9 cellular contexts compared by ENCODE assay signal in genomic region chr19:47097396-47098217, GRCh38. TPM values are rescaled to one million over a fixed set of nuclear protein-coding genes. Genes with fewer than 3 reads are reported as not detected.
A peak's percentile ranks its signal among the peaks of the same experiment; 100 is the strongest.
DNase-seq lines count a peak whose midpoint lies in the region; ATAC-seq and TF ChIP-seq lines count a peak whose summit lies in the region.
"Had no signal": no experiment of that assay in that cellular context is flagged by ENCODE, and none has a peak within 500 bp of the region (broad histone marks: within the 10 kb centered on the region; RNA-seq: fewer than 3 reads in every experiment).

No MANE protein-coding gene starts in this region.

- H3K4me3 ChIP-seq in heart left ventricle, result peak overlapping the region in 9 of 12 donors; percentile 0 to 46 (median 29)
- H3K4me3 ChIP-seq in CD8-positive, alpha-beta T cell (ENCODE audit: low read depth, low read length), result no peak overlapping the region

- no peaks in the 10 kb centered on the region for H3K9me3 Mint-ChIP-seq in activated CD4-positive, alpha-beta memory T cell treated with anti-CD3 and anti-CD28 coated beads for 36 hours
- H3K9me3 Mint-ChIP-seq in progenitor cell of endocrine pancreas (ENCODE audit: low read depth), result no peaks in the 10 kb centered on the region
- H3K9me3 Mint-ChIP-seq in CD8-positive, alpha-beta T cell, result no peaks in the 10 kb centered on the region

- TF ChIP-seq POLR2A in heart left ventricle (IDR thresholded peaks at IDR 0.05), result no peak

- peaks cover 0 to 69% (median 55%) of the 10 kb centered on the region in 12 donors for H3K4me1 ChIP-seq in heart left ventricle
- H3K4me1 ChIP-seq in CD8-positive, alpha-beta T cell (ENCODE audit: insufficient read depth, low read length), result peaks cover 26% of the 10 kb centered on the region

- TF ChIP-seq CTCF in heart left ventricle (IDR thresholded peaks at IDR 0.05), result no peak
- TF ChIP-seq CTCF in progenitor cell of endocrine pancreas (IDR thresholded peaks at IDR 0.05; ENCODE audit: unreplicated experiment), result no peak
- TF ChIP-seq CTCF in CD8-positive, alpha-beta T cell (IDR thresholded peaks at IDR 0.05), result no peak

- peak overlapping the region; percentile 22 to 79 (median 63) for H3K27ac ChIP-seq in heart left ventricle
- no peak overlapping the region for H3K27ac ChIP-seq in CD8-positive, alpha-beta T cell (ENCODE audit: low read depth, low read length)

- peaks cover 0 to 27% (median 16%) of the 10 kb centered on the region in 9 donors for H3K36me3 ChIP-seq in heart left ventricle
- H3K36me3 ChIP-seq in CD8-positive, alpha-beta T cell (ENCODE audit: insufficient read depth, low read length), result peaks cover 7% of the 10 kb centered on the region

- DNase-seq in CD1c-positive myeloid dendritic cell (ENCODE audit: extremely low spot score) (peak; percentile 91), heart left ventricle (peak; percentile 47 to 70 (median 63)), progenitor cell of endocrine pancreas (ENCODE audit: low spot score, unreplicated experiment) (no peak)
- DNase-seq in activated CD4-positive, alpha-beta memory T cell treated with anti-CD3 and anti-CD28 coated beads for 36 hours, result no peak
- no peak for DNase-seq in CD8-positive, alpha-beta T cell
- DNase-seq in activated effector memory CD4-positive, alpha-beta T cell treated with anti-CD3 and anti-CD28 coated beads, Interleukin-2, amount 50 U/mL, for 16 hours, result no peak
- DNase-seq: SIG-M5 had no signal

- POLR2A ChIA-PET in activated CD4-positive, alpha-beta memory T cell treated with anti-CD3 and anti-CD28 coated beads for 36 hours (lab: Charles Lee), result interaction anchor here (0.8 to 9.1 kb wide), 2 partner anchors 12 to 18 kb away, joined by 5 to 205 read pairs; partner anchors contain the start of gene ZC3H4
- POLR2A ChIA-PET in CD8-positive, alpha-beta T cell (lab: Charles Lee), result interaction anchor here (1.2 kb wide), 1 partner anchor 9 kb away, joined by 3 read pairs; no protein-coding TSS in a partner anchor

- H3K4me3 Mint-ChIP-seq in activated CD4-positive, alpha-beta memory T cell treated with anti-CD3 and anti-CD28 coated beads for 36 hours, result no peak overlapping the region
- H3K4me3 Mint-ChIP-seq in progenitor cell of endocrine pancreas (ENCODE audit: low read depth), result no peak overlapping the region
- no peak overlapping the region for H3K4me3 Mint-ChIP-seq in CD8-positive, alpha-beta T cell

- no peaks in the 10 kb centered on the region for H3K27me3 Mint-ChIP-seq in activated CD4-positive, alpha-beta memory T cell treated with anti-CD3 and anti-CD28 coated beads for 36 hours
- no peaks in the 10 kb centered on the region for H3K27me3 Mint-ChIP-seq in progenitor cell of endocrine pancreas
- no peaks in the 10 kb centered on the region for H3K27me3 Mint-ChIP-seq in CD8-positive, alpha-beta T cell (ENCODE audit: low read depth)

- H3K4me1 Mint-ChIP-seq in activated CD4-positive, alpha-beta memory T cell treated with anti-CD3 and anti-CD28 coated beads for 36 hours (ENCODE audit: low read depth), result peaks cover 68% of the 10 kb centered on the region
- H3K4me1 Mint-ChIP-seq in progenitor cell of endocrine pancreas (ENCODE audit: low read depth), result peaks cover 63% of the 10 kb centered on the region
- H3K4me1 Mint-ChIP-seq in CD8-positive, alpha-beta T cell (ENCODE audit: low read depth), result peaks cover 62% of the 10 kb centered on the region

- CTCF ChIA-PET in activated CD4-positive, alpha-beta memory T cell treated with anti-CD3 and anti-CD28 coated beads for 36 hours (lab: Charles Lee), result interaction anchor here (1.2 kb wide), 1 partner anchor 18 kb away, joined by 4 read pairs; no protein-coding TSS in a partner anchor
- CTCF ChIA-PET in CD8-positive, alpha-beta T cell (lab: Charles Lee), result interaction anchor here (0.8 kb wide), 1 partner anchor 8 kb away, joined by 3 read pairs; no protein-coding TSS in a partner anchor

- 44 to 65% (median 60%) methylated on average over 24 to 31 of the region's 31 CpGs for WGBS in heart left ventricle, 4 donors

- ATAC-seq in heart left ventricle (peak; percentile 48 to 68 (median 61)), GM21447 (IDR thresholded peaks at IDR 0.05; ENCODE audit: unreplicated experiment) (no peak), HG03095 (IDR thresholded peaks at IDR 0.05; ENCODE audit: unreplicated experiment) (no peak)
- ATAC-seq in CD8-positive, alpha-beta T cell, result no peak

- intact Hi-C loops in activated CD4-positive, alpha-beta memory T cell treated with anti-CD3 and anti-CD28 coated beads for 36 hours (cut with micrococcal nuclease), result no loop called here
- intact Hi-C loops in heart left ventricle (cut with DNase I), result loop anchor here in 1 of 10 donors (2.0 kb wide), 1 partner anchor 15 kb away; the partner anchor contains the start of gene ZC3H4
- intact Hi-C loops in CD8-positive, alpha-beta T cell (cut with DNase I, micrococcal nuclease), result no loop called here

- H3K27ac Mint-ChIP-seq in activated CD4-positive, alpha-beta memory T cell treated with anti-CD3 and anti-CD28 coated beads for 36 hours, result peak overlapping the region; percentile 98
- H3K27ac Mint-ChIP-seq in progenitor cell of endocrine pancreas, result peak overlapping the region; percentile 92
- no peak overlapping the region for H3K27ac Mint-ChIP-seq in CD8-positive, alpha-beta T cell

- H3K27me3 ChIP-seq in heart left ventricle, result no peaks in the 10 kb centered on the region
- no peaks in the 10 kb centered on the region for H3K27me3 ChIP-seq in CD8-positive, alpha-beta T cell (ENCODE audit: insufficient read depth, low read length)

- no peaks in the 10 kb centered on the region for H3K9me3 ChIP-seq in heart left ventricle
- no peaks in the 10 kb centered on the region for H3K9me3 ChIP-seq in CD8-positive, alpha-beta T cell (ENCODE audit: low read length)

- peaks cover 25% of the 10 kb centered on the region for H3K36me3 Mint-ChIP-seq in activated CD4-positive, alpha-beta memory T cell treated with anti-CD3 and anti-CD28 coated beads for 36 hours
- peaks cover 14% of the 10 kb centered on the region for H3K36me3 Mint-ChIP-seq in progenitor cell of endocrine pancreas (ENCODE audit: insufficient read depth)
- peaks cover 55% of the 10 kb centered on the region for H3K36me3 Mint-ChIP-seq in CD8-positive, alpha-beta T cell

RNA-seq across cellular contexts. Expression of gene ZC3H4, which starts 16.0 kb away (rescaled TPM):
- 10 to 100 TPM; 77.1 to 78.6 TPM for total RNA-seq in activated CD4-positive, alpha-beta memory T cell treated with anti-CD3 and anti-CD28 coated beads for 36 hours
- total RNA-seq in heart left ventricle (10 to 100 TPM; 16.5 to 35.0 (median 24.7) TPM), progenitor cell of endocrine pancreas (90.6 and 94.7 TPM in 2 replicates)
- 10 to 100 TPM in 1 of 2 donors, 1 to 10 TPM in 1; 9.6 to 10.4 TPM for polyA plus RNA-seq in heart left ventricle
- total RNA-seq in CD8-positive, alpha-beta T cell, result 10 to 100 TPM; 30.0 to 33.0 TPM

RNA-seq across cellular contexts. Expression of gene SAE1, which starts 33.0 kb away (rescaled TPM):
- 100 to 1,000 TPM; 154 to 157 TPM for total RNA-seq in activated CD4-positive, alpha-beta memory T cell treated with anti-CD3 and anti-CD28 coated beads for 36 hours
- total RNA-seq in heart left ventricle, result 10 to 100 TPM; 30.5 to 58.7 (median 49.7) TPM
- 10 to 100 TPM; 15.7 to 84.1 TPM for polyA plus RNA-seq in heart left ventricle
- total RNA-seq in progenitor cell of endocrine pancreas, result 172 and 173 TPM in 2 replicates
- total RNA-seq in CD8-positive, alpha-beta T cell, result 10 to 100 TPM; 22.4 TPM

RNA-seq across cellular contexts. Expression of gene TMEM160, which starts 49.2 kb away (rescaled TPM):
- 10 to 100 TPM; 62.8 to 69.8 TPM for total RNA-seq in activated CD4-positive, alpha-beta memory T cell treated with anti-CD3 and anti-CD28 coated beads for 36 hours
- total RNA-seq in heart left ventricle (10 to 100 TPM; 21.7 to 58.0 (median 24.5) TPM), progenitor cell of endocrine pancreas (33.6 and 35.4 TPM in 2 replicates)
- 10 to 100 TPM; 10.5 to 21.7 TPM for polyA plus RNA-seq in heart left ventricle
- 10 to 100 TPM; 17.9 to 18.4 TPM for total RNA-seq in CD8-positive, alpha-beta T cell

Comparison
In these comparisons a context has a peak if more than half of its experiments do, and no peak if none do; other contexts are left out.
1. DNase-seq: peak in CD1c-positive myeloid dendritic cell (single experiment) and heart left ventricle (5 of 5); none in activated CD4-positive, alpha-beta memory T cell treated with anti-CD3 and anti-CD28 coated beads for 36 hours (single experiment), progenitor cell of endocrine pancreas (single experiment), CD8-positive, alpha-beta T cell (0 of 7) and activated effector memory CD4-positive, alpha-beta T cell treated with anti-CD3 and anti-CD28 coated beads, Interleukin-2, amount 50 U/mL, for 16 hours (single experiment).
2. ATAC-seq: peak in heart left ventricle (4 of 4); none in CD8-positive, alpha-beta T cell (single experiment), GM21447 (single experiment) and HG03095 (single experiment).